In genomic region chr7:130493275-130493868, GRCh38 we compare ENCODE assay signal across 2 cellular contexts.
TF ChIP-seq lines count a peak whose summit lies in the region.

No MANE protein-coding gene starts in this region.

TF ChIP-seq in liver, 16 proteins besides CTCF, POLR2A, EP300 and RAD21:
- TF ChIP-seq FOXA1 (IDR thresholded peaks at IDR 0.05): no peak
- no peak for TF ChIP-seq NR2F2 (IDR thresholded peaks at IDR 0.05)
- no peak for TF ChIP-seq HNF4G (IDR thresholded peaks at IDR 0.05)
- no peak for TF ChIP-seq JUND (IDR thresholded peaks at IDR 0.05)
- no peak for TF ChIP-seq REST (IDR thresholded peaks at IDR 0.05)
- TF ChIP-seq RXRA (IDR thresholded peaks at IDR 0.05): no peak
- no peak for TF ChIP-seq GABPA (IDR thresholded peaks at IDR 0.05 in 1 of 2, conservative IDR thresholded peaks at IDR 0.05 in 1 of 2)
- TF ChIP-seq TAF1 (conservative IDR thresholded peaks at IDR 0.05): no peak
- TF ChIP-seq MAX (IDR thresholded peaks at IDR 0.05): no peak
- no peak for TF ChIP-seq SP1 (IDR thresholded peaks at IDR 0.05)
- no peak for TF ChIP-seq ATF3 (IDR thresholded peaks at IDR 0.05)
- TF ChIP-seq EGR1 (IDR thresholded peaks at IDR 0.05; ENCODE audit: low read depth in 2 of 2): no peak
- TF ChIP-seq FOXA2 (IDR thresholded peaks at IDR 0.05): no peak
- no peak for TF ChIP-seq ZBTB33 (IDR thresholded peaks at IDR 0.05)
- TF ChIP-seq YY1 (IDR thresholded peaks at IDR 0.05): no peak
- TF ChIP-seq HNF4A (conservative IDR thresholded peaks at IDR 0.05): no peak
TF ChIP-seq in liver: peak in this region for 0.

TF ChIP-seq in HepG2, 621 proteins besides CTCF, POLR2A, EP300 and RAD21:
- no peak for TF ChIP-seq RELA (CRISPR knock-in tag; IDR thresholded peaks at IDR 0.05)
- TF ChIP-seq ZFYVE20 (CRISPR knock-in tag; IDR thresholded peaks at IDR 0.05; ENCODE audit: borderline replicate concordance, low read depth): no peak
- no peak for TF ChIP-seq POGK (CRISPR knock-in tag; conservative IDR thresholded peaks at IDR 0.05)
- TF ChIP-seq ZNF460 (CRISPR knock-in tag; IDR thresholded peaks at IDR 0.05; ENCODE audit: borderline replicate concordance): no peak
- no peak for TF ChIP-seq NR2C2 (CRISPR knock-in tag; IDR thresholded peaks at IDR 0.05; ENCODE audit: borderline replicate concordance)
- no peak for TF ChIP-seq RBM39 (IDR thresholded peaks at IDR 0.05; ENCODE audit: low read depth, low read length, poor library complexity, severe bottlenecking)
- TF ChIP-seq GATAD1 (CRISPR knock-in tag; IDR thresholded peaks at IDR 0.05): no peak
- no peak for TF ChIP-seq POLR2G (IDR thresholded peaks at IDR 0.05; ENCODE audit: low read depth, low read length)
- TF ChIP-seq JUNB (CRISPR knock-in tag; IDR thresholded peaks at IDR 0.05; ENCODE audit: borderline replicate concordance): no peak
- TF ChIP-seq ZNF782 (CRISPR knock-in tag; IDR thresholded peaks at IDR 0.05; ENCODE audit: borderline replicate concordance): no peak
- TF ChIP-seq CAMTA2 (CRISPR knock-in tag; IDR thresholded peaks at IDR 0.05; ENCODE audit: borderline replicate concordance): no peak
- no peak for TF ChIP-seq HMG20A (CRISPR knock-in tag; IDR thresholded peaks at IDR 0.05; ENCODE audit: borderline replicate concordance)
- TF ChIP-seq RCOR2 (CRISPR knock-in tag; IDR thresholded peaks at IDR 0.05): no peak
